In the genomic region with DNA sequence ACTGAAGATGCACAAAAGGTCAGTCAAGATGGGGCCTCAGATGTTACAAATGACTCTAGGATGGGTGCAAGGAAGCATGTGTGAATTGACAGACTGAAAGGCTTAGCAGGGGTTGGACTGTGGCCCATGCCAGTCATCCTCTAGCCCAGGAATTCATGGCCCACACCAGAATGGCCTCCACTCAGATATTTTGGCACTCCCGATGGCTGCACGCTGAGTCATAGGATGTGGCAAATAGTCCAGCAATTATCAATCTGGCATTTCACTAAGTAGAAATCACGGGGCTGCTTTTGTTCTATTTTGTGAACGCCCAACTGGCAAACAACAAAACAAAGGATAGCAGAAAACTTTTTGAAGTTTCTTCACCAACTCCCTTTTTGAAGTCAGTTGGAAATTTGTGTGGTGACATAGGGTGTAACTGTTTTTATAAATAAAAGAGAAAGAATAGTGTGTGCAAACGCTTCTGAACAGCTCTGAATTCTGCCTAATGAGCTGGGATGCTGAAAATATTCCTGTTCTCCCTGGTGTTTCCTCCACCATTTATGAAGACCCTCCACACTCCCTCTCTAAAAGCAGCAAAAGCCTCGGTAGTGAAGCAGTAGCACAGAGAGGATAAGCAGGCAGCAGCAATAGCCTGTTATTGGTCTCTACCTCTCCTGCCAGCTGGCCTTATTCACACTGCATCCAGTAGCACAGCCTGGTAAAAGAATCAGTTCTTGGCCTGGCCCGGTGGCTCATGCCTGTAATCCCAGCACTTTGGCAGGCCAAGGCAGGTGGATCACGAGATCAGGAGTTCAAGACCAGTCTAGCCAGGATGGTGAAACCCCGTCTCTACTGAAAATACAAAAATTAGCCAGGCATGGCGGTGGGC, we compare ENCODE assay signal across 13 cellular contexts.
DNase-seq lines count a peak whose midpoint lies in the region; ATAC-seq, FAIRE-seq and TF ChIP-seq lines count a peak whose summit lies in the region.
"Had no signal": no experiment of that assay in that cellular context is flagged by ENCODE, and none has a peak within 500 bp of the region (broad histone marks: within the 10 kb centered on the region; RNA-seq: fewer than 3 reads in every experiment).

No MANE protein-coding gene starts in this region.

- H3K4me3 Mint-ChIP-seq in H9: no peak overlapping the region
- H3K4me3 Mint-ChIP-seq in activated T-helper 17 cell treated with anti-CD3 and anti-CD28 coated beads, Interleukin-2, amount 50 U/mL, for 72 hours: no peak overlapping the region
- H3K4me3 Mint-ChIP-seq: activated CD4-positive, alpha-beta T cell treated with anti-CD3 and anti-CD28 coated beads, Interleukin-2, amount 10 ng/mL, durations not matched to agents 24 days and 14 days; immature natural killer cell had no signal

- H2BK120ac ChIP-seq in H9 (ENCODE audit: low read depth, low read length, poor library complexity, severe bottlenecking): no peak overlapping the region

- H3K79me1 ChIP-seq in H9 (ENCODE audit: insufficient read depth, low read depth, low read length, poor library complexity, severe bottlenecking): no peaks in the 10 kb centered on the region

- H3T11ph ChIP-seq in H9 (ENCODE audit: low read length): no peak overlapping the region

- H2BK20ac ChIP-seq in H9 (ENCODE audit: low read depth, low read length, poor library complexity, severe bottlenecking): no peak overlapping the region

- H3K18ac ChIP-seq in H9 (ENCODE audit: insufficient read length, low read depth, low read length): no peak overlapping the region

- H4K8ac ChIP-seq in H9 (replicated peaks; ENCODE audit: insufficient read length, low read depth, low read length): no peak overlapping the region

- no peak overlapping the region for H3K56ac ChIP-seq in H9 (ENCODE audit: insufficient read length, low read depth, low read length)

- DNase-seq in COR-L47 (lab: John Stamatoyannopoulos, UW) (peak; percentile 72), RCC 7860 (ENCODE audit: low spot score) (peak; percentile 48), fibroblast of gingiva (ENCODE audit: low read depth) (peak; percentile 92), non-pigmented ciliary epithelial cell (ENCODE audit: low read depth) (peak; percentile 32), NK-92 (lab: John Stamatoyannopoulos, UW; ENCODE audit: unreplicated experiment) (no peak), H9 (no peak)
- DNase-seq: activated CD4-positive, alpha-beta T cell treated with anti-CD3 and anti-CD28 coated beads, Interleukin-2, amount 10 ng/mL, durations not matched to agents 24 days and 14 days; immature natural killer cell; stimulated activated CD4-positive, alpha-beta T cell treated with anti-CD3 and anti-CD28 coated beads, Interleukin-15, amount 100 ng/mL, for 24 hours; uterus had no signal

- no peak overlapping the region for H3K4me2 ChIP-seq in H9 (ENCODE audit: insufficient read depth, insufficient read length, low read length)

- H3K23ac ChIP-seq in H9 (ENCODE audit: insufficient read length, low read depth, low read length): no peak overlapping the region

- ATAC-seq in HG03442 (IDR thresholded peaks at IDR 0.05; ENCODE audit: unreplicated experiment): no peak
- ATAC-seq in activated T-helper 17 cell treated with anti-CD3 and anti-CD28 coated beads, Interleukin-2, amount 50 U/mL, for 72 hours (replicated peaks): no peak

- no peak overlapping the region for H3K27ac Mint-ChIP-seq in H9
- no peak overlapping the region for H3K27ac Mint-ChIP-seq in activated T-helper 17 cell treated with anti-CD3 and anti-CD28 coated beads, Interleukin-2, amount 50 U/mL, for 72 hours
- H3K27ac Mint-ChIP-seq: activated CD4-positive, alpha-beta T cell treated with anti-CD3 and anti-CD28 coated beads, Interleukin-2, amount 10 ng/mL, durations not matched to agents 24 days and 14 days; immature natural killer cell had no signal

- TF ChIP-seq CTCF in H9 (conservative IDR thresholded peaks at IDR 0.05): no peak

- no peaks in the 10 kb centered on the region for H3K27me3 Mint-ChIP-seq in H9 (ENCODE audit: low read depth)
- no peaks in the 10 kb centered on the region for H3K27me3 Mint-ChIP-seq in activated T-helper 17 cell treated with anti-CD3 and anti-CD28 coated beads, Interleukin-2, amount 50 U/mL, for 72 hours
- H3K27me3 Mint-ChIP-seq: activated CD4-positive, alpha-beta T cell treated with anti-CD3 and anti-CD28 coated beads, Interleukin-2, amount 10 ng/mL, durations not matched to agents 24 days and 14 days had no signal

- H3K36me3 Mint-ChIP-seq in H9 (ENCODE audit: insufficient read depth in 1 of 3, low read depth in 3 of 3): no peaks in the 10 kb centered on the region
- H3K36me3 Mint-ChIP-seq in activated T-helper 17 cell treated with anti-CD3 and anti-CD28 coated beads, Interleukin-2, amount 50 U/mL, for 72 hours (ENCODE audit: low read depth): no peaks in the 10 kb centered on the region
- H3K36me3 Mint-ChIP-seq: immature natural killer cell had no signal

- no peak overlapping the region for H2BK12ac ChIP-seq in H9 (ENCODE audit: insufficient read length, low read depth, low read length)

- H3K23me2 ChIP-seq in H9 (ENCODE audit: insufficient read length, low read depth, low read length, poor library complexity, severe bottlenecking): no peaks in the 10 kb centered on the region

- H3K4me1 ChIP-seq in H9 (ENCODE audit: insufficient read depth, low read length): no peaks in the 10 kb centered on the region
- H3K4me1 ChIP-seq: uterus had no signal

- no peaks in the 10 kb centered on the region for H3K4me1 Mint-ChIP-seq in H9
- no peaks in the 10 kb centered on the region for H3K4me1 Mint-ChIP-seq in activated T-helper 17 cell treated with anti-CD3 and anti-CD28 coated beads, Interleukin-2, amount 50 U/mL, for 72 hours
- H3K4me1 Mint-ChIP-seq: activated CD4-positive, alpha-beta T cell treated with anti-CD3 and anti-CD28 coated beads, Interleukin-2, amount 10 ng/mL, durations not matched to agents 24 days and 14 days; immature natural killer cell had no signal

- H2BK15ac ChIP-seq in H9 (ENCODE audit: low read depth, low read length): no peak overlapping the region

- H2AK5ac ChIP-seq in H9 (ENCODE audit: insufficient read length, low read length): no peak overlapping the region

- no peak overlapping the region for H3K4ac ChIP-seq in H9 (ENCODE audit: low read depth, low read length)

- H4K5ac ChIP-seq in H9 (ENCODE audit: insufficient read length, low read depth, low read length): no peak overlapping the region

- no peak overlapping the region for H3K14ac ChIP-seq in H9 (ENCODE audit: insufficient read depth, low read length)

- no peaks in the 10 kb centered on the region for H3K9me3 Mint-ChIP-seq in H9
- peaks cover 4% of the 10 kb centered on the region for H3K9me3 Mint-ChIP-seq in activated T-helper 17 cell treated with anti-CD3 and anti-CD28 coated beads, Interleukin-2, amount 50 U/mL, for 72 hours

- H4K20me1 ChIP-seq in H9 (ENCODE audit: control insufficient read depth, insufficient read depth, insufficient read length): no peaks in the 10 kb centered on the region

- no CpG with 5 or more reads among the region's 10 CpGs for WGBS in H9 (ENCODE audit: extremely low coverage, insufficient read length, low lambda C conversion rate)

- no peaks in the 10 kb centered on the region for H3K27me3 ChIP-seq in H9 (ENCODE audit: insufficient read depth, low read length)
- H3K27me3 ChIP-seq: uterus had no signal

- no peak for FAIRE-seq in RCC 7860 (lab: Jason Lieb, UNC)
- FAIRE-seq: G401.6 had no signal

- H4K91ac ChIP-seq in H9 (ENCODE audit: insufficient read length, low read depth, low read length): no peak overlapping the region

- no peak overlapping the region for H3K27ac ChIP-seq in H9 (ENCODE audit: insufficient read length, low read depth, low read length)
- H3K27ac ChIP-seq: uterus had no signal

- no peak overlapping the region for H2AFZ ChIP-seq in H9 (ENCODE audit: low read length)

- H3K9me3 ChIP-seq in H9 (ENCODE audit: control insufficient read depth, low read depth, low read length): no peaks in the 10 kb centered on the region
- H3K9me3 ChIP-seq: uterus had no signal

- no peak overlapping the region for H3K9ac ChIP-seq in H9 (ENCODE audit: extremely low read depth, insufficient read length, low read length)

- H2BK5ac ChIP-seq in H9 (ENCODE audit: insufficient read length, low read length): no peak overlapping the region

- H3K79me2 ChIP-seq in H9 (ENCODE audit: insufficient read depth, low read length): no peaks in the 10 kb centered on the region

Comparison
In these comparisons a context has a peak if more than half of its experiments do, and no peak if none do; other contexts are left out.
1. DNase-seq: peak in COR-L47 (single experiment), RCC 7860 (single experiment), fibroblast of gingiva (single experiment) and non-pigmented ciliary epithelial cell (single experiment); none in NK-92 (single experiment) and H9 (single experiment).